ENCODE assay signal across 8 cellular contexts in genomic region chr6:139882977-139883728, GRCh38.
DNase-seq lines count a peak whose midpoint lies in the region; ATAC-seq and TF ChIP-seq lines count a peak whose summit lies in the region.

No MANE protein-coding gene starts in this region.

- H3K27ac ChIP-seq in mesodermal cell (ENCODE audit: low read depth, low read length, severe bottlenecking), result peak overlapping the region; percentile 94

- H3K36me3 ChIP-seq in mesodermal cell (ENCODE audit: control insufficient read depth, insufficient read depth, low read length), result no peaks in the 10 kb centered on the region

- no peaks in the 10 kb centered on the region for H3K9me3 Mint-ChIP-seq in activated naive CD8-positive, alpha-beta T cell treated with anti-CD3 and anti-CD28 coated beads, Interleukin-2, amount 50 U/mL, for 24 hours

- no peak for ATAC-seq in HG02588 (IDR thresholded peaks at IDR 0.05; ENCODE audit: unreplicated experiment)
- no peak for ATAC-seq in activated naive CD8-positive, alpha-beta T cell treated with anti-CD3 and anti-CD28 coated beads, Interleukin-2, amount 50 U/mL, for 24 hours

- in situ Hi-C loops in astrocyte of the spinal cord (cut with HindIII; ENCODE audit: low sequenced_read_pairs), result no loop called here

- 46 to 86% methylated on average over 2 to 3 of the region's 3 CpGs for WGBS in mesodermal cell (ENCODE audit: insufficient coverage in 2 of 2), 2 experiments

- peaks cover 3% of the 10 kb centered on the region for H3K4me1 Mint-ChIP-seq in activated naive CD8-positive, alpha-beta T cell treated with anti-CD3 and anti-CD28 coated beads, Interleukin-2, amount 50 U/mL, for 24 hours

- H3K27me3 Mint-ChIP-seq in activated naive CD8-positive, alpha-beta T cell treated with anti-CD3 and anti-CD28 coated beads, Interleukin-2, amount 50 U/mL, for 24 hours, result peaks cover 4% of the 10 kb centered on the region

- peaks cover 62% of the 10 kb centered on the region for H3K4me1 ChIP-seq in mesodermal cell (ENCODE audit: control insufficient read depth, insufficient read depth, low read length, poor library complexity, severe bottlenecking)

- no peak for TF ChIP-seq CTCF in astrocyte of the spinal cord (IDR thresholded peaks at IDR 0.05; ENCODE audit: low read depth, low read length)

- H3K27ac Mint-ChIP-seq in activated naive CD8-positive, alpha-beta T cell treated with anti-CD3 and anti-CD28 coated beads, Interleukin-2, amount 50 U/mL, for 24 hours, result no peak overlapping the region

- H3K4me3 ChIP-seq in astrocyte of the spinal cord (ENCODE audit: low read depth, low read length), result no peak overlapping the region
- no peak overlapping the region for H3K4me3 ChIP-seq in mesodermal cell (ENCODE audit: extremely low read depth, insufficient read depth, low read length, poor library complexity, severe bottlenecking)

- H3K4me3 Mint-ChIP-seq in activated naive CD8-positive, alpha-beta T cell treated with anti-CD3 and anti-CD28 coated beads, Interleukin-2, amount 50 U/mL, for 24 hours, result no peak overlapping the region

- peak; percentile 79 for DNase-seq in DMS114 treated with DMSO at 0.1 percent for 48 hours (lab: John Stamatoyannopoulos, UW; ENCODE audit: unreplicated experiment)
- peak; percentile 26 for DNase-seq in HK-2 (ENCODE audit: unreplicated experiment)
- DNase-seq in astrocyte of the spinal cord (ENCODE audit: low read depth, low spot score), result peak; percentile 50
- DNase-seq in inferior parietal cortex (ENCODE audit: extremely low spot score), result no peak
- no peak for DNase-seq in ecto neural progenitor cell (ENCODE audit: low spot score)
- DNase-seq in activated naive CD8-positive, alpha-beta T cell treated with anti-CD3 and anti-CD28 coated beads, Interleukin-2, amount 50 U/mL, for 24 hours, result no peak

- H3K36me3 Mint-ChIP-seq in activated naive CD8-positive, alpha-beta T cell treated with anti-CD3 and anti-CD28 coated beads, Interleukin-2, amount 50 U/mL, for 24 hours (ENCODE audit: low read depth), result no peaks in the 10 kb centered on the region

- H3K9me3 ChIP-seq in mesodermal cell (ENCODE audit: control insufficient read depth, low read length), result peaks cover 6% of the 10 kb centered on the region

Comparison
In these comparisons a context has a peak if more than half of its experiments do, and no peak if none do; other contexts are left out.
1. DNase-seq: peak in DMS114 treated with DMSO at 0.1 percent for 48 hours (single experiment), HK-2 (single experiment) and astrocyte of the spinal cord (single experiment); none in inferior parietal cortex (single experiment), ecto neural progenitor cell (single experiment) and activated naive CD8-positive, alpha-beta T cell treated with anti-CD3 and anti-CD28 coated beads, Interleukin-2, amount 50 U/mL, for 24 hours (single experiment).